In the genomic region with DNA sequence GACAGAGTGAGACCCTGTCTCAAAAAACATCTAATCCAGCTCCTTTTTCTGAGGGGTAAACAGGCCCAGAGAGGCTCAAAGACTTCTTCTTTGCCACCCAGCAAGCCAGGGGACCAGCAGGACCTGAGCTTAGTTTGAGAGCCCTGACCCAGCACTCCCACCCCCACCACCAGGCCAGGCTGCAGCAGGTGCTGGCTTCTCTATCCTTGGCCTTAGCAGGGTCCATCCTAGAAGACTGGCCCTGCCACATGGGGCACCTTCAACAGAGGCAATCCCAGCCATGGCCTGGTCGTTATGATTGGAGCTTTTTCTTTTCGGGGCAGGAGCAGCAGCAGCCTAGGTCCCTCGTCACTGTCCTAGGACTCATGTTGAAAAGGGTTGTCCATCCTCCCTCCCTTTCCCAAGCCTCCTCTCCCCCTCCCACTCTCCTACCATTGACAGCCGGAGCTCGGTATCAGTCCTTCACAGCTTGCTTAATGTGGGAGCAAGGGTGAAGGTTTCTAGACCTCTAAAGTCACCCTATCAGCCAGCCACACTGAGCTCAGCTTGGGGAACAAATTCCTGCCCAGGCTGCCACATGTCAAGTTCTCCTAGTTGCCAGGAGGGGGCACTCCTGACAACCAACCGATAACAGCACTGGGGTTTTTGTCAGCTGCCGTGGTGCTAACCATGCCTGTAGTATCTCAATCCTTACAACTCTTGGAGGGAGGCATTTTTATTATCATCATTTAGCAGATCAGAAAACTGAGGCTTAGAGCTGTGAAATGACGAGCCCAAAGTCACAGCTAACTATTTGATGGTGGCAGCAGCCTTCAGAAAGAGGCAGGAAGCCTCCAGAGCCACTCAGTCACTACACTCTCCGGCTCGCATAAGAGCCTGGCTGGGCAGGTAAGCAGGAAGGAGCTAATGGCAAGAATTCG, we compare ENCODE assay signal across 8 cellular contexts. TPM values are rescaled to one million over a fixed set of nuclear protein-coding genes. Genes with fewer than 3 reads are reported as not detected.
DNase-seq lines count a peak whose midpoint lies in the region; ATAC-seq and TF ChIP-seq lines count a peak whose summit lies in the region.

No MANE protein-coding gene starts in this region.

- DNase-seq in G401 (ENCODE audit: low spot score) (peak; percentile 81), OCI-M2 (lab: John Stamatoyannopoulos, UW; ENCODE audit: unreplicated experiment) (peak; percentile 79), fibroblast of the aortic adventitia (ENCODE audit: low read depth) (peak; percentile 77), neural progenitor cell (ENCODE audit: low spot score) (peak; percentile 80), tibial artery (peak in 1 of 2 donors; percentile 55)
- DNase-seq in activated T-cell treated with anti-CD3 and anti-CD28 coated beads, Interleukin-2, amount 50 U/mL, for 48 hours: peak; percentile 62 to 72

- no peak overlapping the region for H2AFZ ChIP-seq in neural progenitor cell (replicated peaks)

- H3K9me3 ChIP-seq in neural progenitor cell (ENCODE audit: low read depth) (no peaks in the 10 kb centered on the region), tibial artery (no peaks in the 10 kb centered on the region)

- peaks cover 11% of the 10 kb centered on the region for H3K27me3 Mint-ChIP-seq in neural progenitor cell (ENCODE audit: insufficient read depth, low read depth)

- ATAC-seq in HG03442 (IDR thresholded peaks at IDR 0.05; ENCODE audit: unreplicated experiment) (peak; percentile 65), HG03378 (IDR thresholded peaks at IDR 0.05; ENCODE audit: unreplicated experiment) (no peak)

- intact Hi-C loops in tibial artery (cut with DNase I; ENCODE audit: low total_unique reads): loop anchor here (10.0 kb wide), 1 partner anchor 113 kb away; the partner anchor contains the start of gene RSAD1

- H3K4me1 Mint-ChIP-seq in neural progenitor cell: peaks cover 40% of the 10 kb centered on the region

- H3K27ac ChIP-seq in neural progenitor cell (no peak overlapping the region), tibial artery (peak overlapping the region in 1 of 2 donors; percentile 41)

- in situ Hi-C loops in G401 (cut with HindIII; ENCODE audit: low sequenced_read_pairs): no loop called here

- H3K4me2 ChIP-seq in neural progenitor cell: no peak overlapping the region

- TF ChIP-seq CTCF in fibroblast of the aortic adventitia (IDR thresholded peaks at IDR 0.05; ENCODE audit: insufficient read depth, low read length): peak; percentile 86
- peak; percentile 74 for TF ChIP-seq CTCF in neural progenitor cell (IDR thresholded peaks at IDR 0.05)
- peak; percentile 56 to 63 for TF ChIP-seq CTCF in tibial artery (IDR thresholded peaks at IDR 0.05)

- H3K4me3 Mint-ChIP-seq in neural progenitor cell: peak overlapping the region; percentile 65

- H3K9me3 Mint-ChIP-seq in neural progenitor cell: no peaks in the 10 kb centered on the region

- H3K36me3 Mint-ChIP-seq in neural progenitor cell: peaks cover 4% of the 10 kb centered on the region

- H3K36me3 ChIP-seq in neural progenitor cell (no peaks in the 10 kb centered on the region), tibial artery (peaks cover 13 to 74% (median 43%) of the 10 kb centered on the region in 3 donors)

- H3K27ac Mint-ChIP-seq in neural progenitor cell: peak overlapping the region; percentile 89

- H3K4me1 ChIP-seq in neural progenitor cell: peaks cover 14% of the 10 kb centered on the region
- H3K4me1 ChIP-seq in tibial artery: peaks cover 0 to 8% (median 3%) of the 10 kb centered on the region in 4 donors

- peaks cover 53% of the 10 kb centered on the region for H4K20me1 ChIP-seq in neural progenitor cell (ENCODE audit: low read depth)

- H3K79me2 ChIP-seq in neural progenitor cell (ENCODE audit: low read depth): no peaks in the 10 kb centered on the region

- peaks cover 31% of the 10 kb centered on the region for H3F3A ChIP-seq in neural progenitor cell (ENCODE audit: low read depth)

- H3K9ac ChIP-seq in neural progenitor cell: no peak overlapping the region

- H3K27me3 ChIP-seq in neural progenitor cell (no peaks in the 10 kb centered on the region), tibial artery (no peaks in the 10 kb centered on the region)

- H3K4me3 ChIP-seq in fibroblast of the aortic adventitia (ENCODE audit: low read depth, low read length) (no peak overlapping the region), neural progenitor cell (no peak overlapping the region), tibial artery (no peak overlapping the region)

RNA-seq across cellular contexts. Expression of gene MRPL27, which starts 11.2 kb away (rescaled TPM):
- total RNA-seq in G401 (2014; rRNA removed; shearing (Covaris generic)): 69.9 and 84.5 TPM in 2 replicates
- total RNA-seq in fibroblast of the aortic adventitia (ENCODE audit: low replicate concordance) (64.3 and 77.3 TPM in 2 replicates), neural progenitor cell (ENCODE audit: low replicate concordance) (39.1 and 50.4 TPM in 2 replicates)

RNA-seq across cellular contexts. Expression of gene EME1, which starts 11.2 kb away (rescaled TPM):
- total RNA-seq in G401 (2014; rRNA removed; shearing (Covaris generic)): 6.6 and 21.6 TPM in 2 replicates
- total RNA-seq in fibroblast of the aortic adventitia (ENCODE audit: low replicate concordance): 9.1 TPM in 1 of 2 replicates, not detected in the other
- 26.6 and 31.3 TPM in 2 replicates for total RNA-seq in neural progenitor cell (ENCODE audit: low replicate concordance)

RNA-seq across cellular contexts. Expression of gene XYLT2, which starts 15.9 kb away (rescaled TPM):
- 31.5 and 33.5 TPM in 2 replicates for total RNA-seq in G401 (2014; rRNA removed; shearing (Covaris generic))
- total RNA-seq in fibroblast of the aortic adventitia (ENCODE audit: low replicate concordance) (16.3 and 33.9 TPM in 2 replicates), neural progenitor cell (ENCODE audit: low replicate concordance) (12.2 and 33.0 TPM in 2 replicates)

RNA-seq across cellular contexts. Expression of gene LRRC59, which starts 35.5 kb away (rescaled TPM):
- total RNA-seq in G401 (2014; rRNA removed; shearing (Covaris generic)): 150 and 182 TPM in 2 replicates
- total RNA-seq in fibroblast of the aortic adventitia (ENCODE audit: low replicate concordance) (60.3 and 126 TPM in 2 replicates), neural progenitor cell (ENCODE audit: low replicate concordance) (57.0 and 63.8 TPM in 2 replicates)
